In genomic region chr18:45576906-45577305, GRCh38 we compare ENCODE assay signal across 20 cellular contexts. TPM values are rescaled to one million over a fixed set of nuclear protein-coding genes. Genes with fewer than 3 reads are reported as not detected.
"Had no signal": no experiment of that assay in that cellular context is flagged by ENCODE, and none has a peak within 500 bp of the region (broad histone marks: within the 10 kb centered on the region; RNA-seq: fewer than 3 reads in every experiment).

No MANE protein-coding gene starts in this region.

- H3K4me1 ChIP-seq: SJSA1 had no signal

- H3K27me3 ChIP-seq: MG63, SJSA1 had no signal

- H3K36me3 ChIP-seq: MG63, SJSA1 had no signal

- DNase-seq: KBM-7, MG63, NCI-H1105, NCI-H1417, NCI-H1436 treated with DMSO at 0.1 percent for 48 hours, NCI-H1694, NCI-H187 treated with DMSO at 0.1 percent for 48 hours, NCI-H2029 treated with DMSO at 0.1 percent for 48 hours, NCI-H2171 treated with DMSO at 0.1 percent for 48 hours, NCI-H345, NCI-H446 treated with DMSO at 0.1 percent for 48 hours, NCI-H524, NCI-H526 treated with DMSO at 0.1 percent for 48 hours, NCI-H774, Right ventricle myocardium superior, RPMI8226, SIG-M5 had no signal

- H3K4me3 ChIP-seq: MG63, SJSA1, SK-N-MC had no signal

- H3K27ac ChIP-seq: HL-60, SJSA1, SK-N-MC had no signal

- H3K9me3 ChIP-seq: MG63 had no signal

RNA-seq across cellular contexts. Expression of gene SLC14A2, which starts 38.4 kb away (rescaled TPM):
- total RNA-seq: Right ventricle myocardium superior, SJSA1 had no signal
